In the genomic region with DNA sequence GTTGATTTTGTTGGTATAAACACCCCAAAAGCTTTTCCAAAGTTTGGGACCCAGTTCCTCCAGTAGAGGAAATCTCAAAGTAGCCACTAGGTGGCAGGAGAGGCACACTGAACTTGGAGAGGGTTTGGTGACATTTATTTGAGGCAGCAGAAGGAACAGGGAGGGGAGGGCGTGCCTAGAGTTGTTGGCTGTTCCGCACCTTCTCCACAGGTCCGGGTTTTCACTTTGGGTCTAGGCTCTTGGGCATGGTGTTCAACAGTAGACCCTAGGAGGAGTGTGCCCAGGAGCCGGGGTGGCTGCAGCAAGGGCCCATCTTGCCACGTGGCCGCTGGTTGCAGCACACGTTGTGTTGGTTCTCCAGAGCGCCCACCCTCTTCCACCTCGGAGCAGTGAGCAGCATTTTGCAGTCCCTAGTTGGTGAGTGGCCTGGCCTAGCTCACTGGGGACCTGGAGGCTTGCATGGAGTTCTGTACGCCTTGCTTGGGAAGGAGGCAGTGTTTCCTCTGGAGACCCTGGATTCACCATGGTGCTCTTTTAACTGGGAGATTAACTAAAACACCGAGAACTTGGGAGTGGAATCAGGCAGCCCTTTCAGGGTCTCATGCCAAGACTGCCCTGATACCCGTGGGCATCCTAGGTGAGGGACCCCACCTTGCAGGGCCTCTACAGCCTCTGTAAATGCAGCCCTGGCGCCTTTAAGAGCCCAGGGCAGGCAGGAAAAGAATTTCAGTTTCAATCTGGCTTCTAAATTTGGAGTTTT, we compare ENCODE assay signal across 8 cellular contexts. TPM values are rescaled to one million over a fixed set of nuclear protein-coding genes. Genes with fewer than 3 reads are reported as not detected.
DNase-seq lines count a peak whose midpoint lies in the region; ATAC-seq and TF ChIP-seq lines count a peak whose summit lies in the region.

No MANE protein-coding gene starts in this region.

- H3K9ac ChIP-seq in skeletal muscle satellite cell (ENCODE audit: low read depth, low read length), result peak overlapping the region; percentile 79

- in situ Hi-C loops in brain microvascular endothelial cell (cut with HindIII; ENCODE audit: low pct_ligation_motif_present, low sequenced_read_pairs), result loop anchor here (10.0 kb wide), 1 partner anchor 485 kb away; the partner anchor contains the start of genes C9orf50 and NTMT1

- DNase-seq in DMS79 (lab: John Stamatoyannopoulos, UW) (peak; percentile 83), NCI-H2107 treated with DMSO at 0.1 percent for 48 hours (lab: John Stamatoyannopoulos, UW; ENCODE audit: unreplicated experiment) (peak; percentile 86), UCSD-AML1 (lab: John Stamatoyannopoulos, UW; ENCODE audit: unreplicated experiment) (peak; percentile 70), brain microvascular endothelial cell (peak; percentile 78)

- H3K27me3 ChIP-seq in brain microvascular endothelial cell (replicated peaks) (no peaks in the 10 kb centered on the region), skeletal muscle satellite cell (ENCODE audit: control insufficient read depth, insufficient read depth, low read length) (no peaks in the 10 kb centered on the region)

- H3K9me3 ChIP-seq in iPS-18c (ENCODE audit: control insufficient read depth, insufficient read depth, low read length) (no peaks in the 10 kb centered on the region), skeletal muscle satellite cell (replicated peaks; ENCODE audit: low read length) (no peaks in the 10 kb centered on the region)

- H3K36me3 ChIP-seq in brain microvascular endothelial cell (replicated peaks), result peaks cover 38% of the 10 kb centered on the region
- H3K36me3 ChIP-seq in skeletal muscle satellite cell (ENCODE audit: insufficient read depth, low read length), result peaks cover 31% of the 10 kb centered on the region

- H3K4me3 ChIP-seq in brain microvascular endothelial cell (ENCODE audit: low read depth, low read length) (peak overlapping the region; percentile 37), iPS-18c (ENCODE audit: insufficient read depth, low read depth, low read length) (peak overlapping the region; percentile 32), skeletal muscle satellite cell (ENCODE audit: low read length) (peak overlapping the region; percentile 59)

- peak overlapping the region; percentile 100 for H3K27ac ChIP-seq in brain microvascular endothelial cell

- H3K4me2 ChIP-seq in skeletal muscle satellite cell (ENCODE audit: low read length), result peak overlapping the region; percentile 85

- ATAC-seq in HG02798 (IDR thresholded peaks at IDR 0.05; ENCODE audit: poor library complexity, unreplicated experiment) (peak; percentile 32), GM18858 (IDR thresholded peaks at IDR 0.05; ENCODE audit: unreplicated experiment) (no peak)

- peak; percentile 81 for TF ChIP-seq CTCF in brain microvascular endothelial cell (IDR thresholded peaks at IDR 0.05; ENCODE audit: low read depth, low read length, missing control alignments)

- H3K4me1 ChIP-seq in skeletal muscle satellite cell (ENCODE audit: control insufficient read depth, insufficient read depth, low read length), result peaks cover 58% of the 10 kb centered on the region

RNA-seq across cellular contexts. Expression of gene PTPA, which starts 28.2 kb away (rescaled TPM):
- 55.5 and 60.7 TPM in 2 replicates for total RNA-seq in skeletal muscle satellite cell (2012; rRNA removed)

RNA-seq across cellular contexts. Expression of gene CRAT, which starts 28.8 kb away (rescaled TPM):
- 48.7 and 58.3 TPM in 2 replicates for total RNA-seq in skeletal muscle satellite cell (2012; rRNA removed)

RNA-seq across cellular contexts. Expression of gene IER5L, which starts 38.6 kb away (rescaled TPM):
- total RNA-seq in skeletal muscle satellite cell (2012; rRNA removed), result 32.4 and 39.3 TPM in 2 replicates

RNA-seq across cellular contexts. Expression of gene DOLPP1, which starts 58.5 kb away (rescaled TPM):
- total RNA-seq in skeletal muscle satellite cell (2012; rRNA removed), result 8.6 and 10.5 TPM in 2 replicates
